ENCODE assay signal across 26 cellular contexts in the genomic region with DNA sequence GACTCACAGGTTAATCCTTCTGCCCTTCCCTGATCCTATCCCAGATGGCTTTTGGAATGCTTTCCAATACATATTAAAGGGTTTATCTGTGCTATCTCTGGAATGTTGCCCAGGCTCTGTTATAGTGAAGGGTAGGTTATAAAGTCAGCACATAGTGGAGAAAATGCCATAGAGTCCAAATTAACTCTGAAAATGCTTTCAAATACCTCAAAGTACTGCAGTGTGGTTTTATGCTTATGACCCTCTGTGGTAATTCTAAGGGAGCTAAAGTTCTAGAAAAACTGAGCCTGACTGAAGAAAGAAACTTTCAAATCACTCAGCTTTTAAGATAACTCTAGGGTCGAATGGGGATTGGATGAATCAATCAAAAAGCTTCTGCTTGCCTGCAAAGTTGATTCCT.
DNase-seq lines count a peak whose midpoint lies in the region; ATAC-seq, FAIRE-seq and TF ChIP-seq lines count a peak whose summit lies in the region.
"Had no signal": no experiment of that assay in that cellular context is flagged by ENCODE, and none has a peak within 500 bp of the region (broad histone marks: within the 10 kb centered on the region; RNA-seq: fewer than 3 reads in every experiment).

No MANE protein-coding gene starts in this region.

- no peaks in the 10 kb centered on the region; the same call in 1 of the 2 replicates for H4K20me1 ChIP-seq in HepG2 (ENCODE audit: insufficient read depth, low read length)

- H3K4me2 ChIP-seq in HepG2 (ENCODE audit: low read depth, low read length): no peak overlapping the region

- H3K4me1 ChIP-seq in HepG2 (ENCODE audit: insufficient read depth, low read length) (peaks cover 23% of the 10 kb centered on the region), right lobe of liver (no peaks in the 10 kb centered on the region), adipocyte (ENCODE audit: control insufficient read depth, insufficient read depth, low read length) (peaks cover 16% of the 10 kb centered on the region), sigmoid colon (peaks cover 0 to 24% (median 12%) of the 10 kb centered on the region in 4 donors)
- H3K4me1 ChIP-seq: right atrium auricular region, transverse colon had no signal

- in situ Hi-C loops in HepG2 (cut with HindIII; ENCODE audit: extremely low pct_ligation_motif_present, low pct_unique_long_range_greater_than_20kb): no loop called here

- H3K27me3 ChIP-seq in HepG2 (ENCODE audit: control insufficient read depth in 1 of 2, insufficient read depth in 2 of 2, low read length in 2 of 2): no peaks in the 10 kb centered on the region
- H3K27me3 ChIP-seq in right lobe of liver: no peaks in the 10 kb centered on the region
- H3K27me3 ChIP-seq in adipocyte (replicated peaks; ENCODE audit: control insufficient read depth, insufficient read depth, low read length): no peaks in the 10 kb centered on the region
- no peaks in the 10 kb centered on the region for H3K27me3 ChIP-seq in sigmoid colon
- H3K27me3 ChIP-seq: right atrium auricular region, stomach, transverse colon had no signal

- ATAC-seq in HepG2 (no peak), right lobe of liver (no peak), HG02970 (IDR thresholded peaks at IDR 0.05; ENCODE audit: low FRiP score, unreplicated experiment) (no peak)
- ATAC-seq: HCT116, left cardiac atrium, T-cell had no signal

- no peak for FAIRE-seq in HepG2 (lab: Jason Lieb, UNC)
- FAIRE-seq: TTC549 had no signal

- no peaks in the 10 kb centered on the region for H3K9me3 ChIP-seq in HepG2 (ENCODE audit: low read length)
- H3K9me3 ChIP-seq in right lobe of liver: peaks cover 0 to under 1% (median 0%) of the 10 kb centered on the region in 4 donors
- H3K9me3 ChIP-seq in adipocyte (ENCODE audit: control insufficient read depth, low read length): no peaks in the 10 kb centered on the region
- no peaks in the 10 kb centered on the region for H3K9me3 ChIP-seq in sigmoid colon
- H3K9me3 ChIP-seq: right atrium auricular region, stomach, transverse colon had no signal

- no peak overlapping the region for H3K27ac ChIP-seq in HepG2 (ENCODE audit: extremely low read length, insufficient read depth, low read length)
- H3K27ac ChIP-seq in right lobe of liver: no peak overlapping the region
- H3K27ac ChIP-seq in sigmoid colon: no peak overlapping the region
- H3K27ac ChIP-seq: right atrium auricular region, stomach, transverse colon had no signal

- H3K36me3 ChIP-seq in HepG2 (replicated peaks in 1 of 2; ENCODE audit: control insufficient read depth in 1 of 2, insufficient read depth in 2 of 2, low read length in 2 of 2) (peaks cover 3 to 9% of the 10 kb centered on the region in 2 experiments; a peak in 4 of 5 replicates), right lobe of liver (no peaks in the 10 kb centered on the region), adipocyte (ENCODE audit: control insufficient read depth, insufficient read depth, low read length, severe bottlenecking) (no peaks in the 10 kb centered on the region), sigmoid colon (no peaks in the 10 kb centered on the region)
- H3K36me3 ChIP-seq: right atrium auricular region, stomach, transverse colon had no signal

- H3K79me2 ChIP-seq in HepG2 (ENCODE audit: insufficient read depth, low read length): no peaks in the 10 kb centered on the region

- no TSS peak for BruUV-seq in HepG2 (replicated peaks; lab: Mats Ljungman, UMichigan)

- 92% methylated on average over 1 of the region's 1 CpG for WGBS in HepG2 (ENCODE audit: low lambda C conversion rate)
- WGBS in right lobe of liver (ENCODE audit: insufficient coverage, low coverage, low lambda C conversion rate, missing lambda C conversion rate): 63% methylated on average over 1 of the region's 1 CpG
- 45 to 67% methylated on average over 1 of the region's 1 CpG for WGBS in sigmoid colon, 2 donors

- POLR2A ChIA-PET in HepG2 (lab: Yijun Ruan, JAX): no interaction called here

- TF ChIP-seq EP300 in HepG2 (IDR thresholded peaks at IDR 0.05; ENCODE audit: low read depth in 2 of 2, low read length in 2 of 2): no peak
- no peak for TF ChIP-seq EP300 in HepG2 (CRISPR knock-in tag; IDR thresholded peaks at IDR 0.05; ENCODE audit: borderline replicate concordance)
- TF ChIP-seq EP300 in sigmoid colon (IDR thresholded peaks at IDR 0.05): no peak

- CTCF ChIA-PET in HepG2 (lab: Yijun Ruan, JAX; ENCODE audit: low intra/inter-chr PET ratio, low total read pairs): no interaction called here

- TF ChIP-seq RAD21 in HepG2 (CRISPR knock-in tag; IDR thresholded peaks at IDR 0.05): no peak

- H3K4me3 ChIP-seq in HepG2 (replicated peaks in 1 of 3; ENCODE audit: insufficient read depth in 1 of 3, low read depth in 2 of 3, low read length in 3 of 3): no peak overlapping the region
- H3K4me3 ChIP-seq in right lobe of liver: no peak overlapping the region
- no peak overlapping the region for H3K4me3 ChIP-seq in adipocyte (ENCODE audit: low read length)
- no peak overlapping the region for H3K4me3 ChIP-seq in fibroblast of pulmonary artery (replicated peaks; ENCODE audit: low read depth, low read length)
- H3K4me3 ChIP-seq in sigmoid colon: no peak overlapping the region
- H3K4me3 ChIP-seq: right atrium auricular region, stomach, transverse colon had no signal

- no peak overlapping the region for H2AFZ ChIP-seq in HepG2 (ENCODE audit: low read length)

- no peak for TF ChIP-seq POLR2A in HepG2 (IDR thresholded peaks at IDR 0.05; ENCODE audit: insufficient read depth in 1 of 2, low read depth in 2 of 2, low read length in 2 of 2)
- TF ChIP-seq POLR2A in right lobe of liver (IDR thresholded peaks at IDR 0.05): no peak
- TF ChIP-seq POLR2A in sigmoid colon (IDR thresholded peaks at IDR 0.05): no peak

- no peak for TF ChIP-seq CTCF in HepG2 (CRISPR knock-in tag; IDR thresholded peaks at IDR 0.05)
- TF ChIP-seq CTCF in right lobe of liver (IDR thresholded peaks at IDR 0.05): no peak
- no peak for TF ChIP-seq CTCF in fibroblast of pulmonary artery (IDR thresholded peaks at IDR 0.05; ENCODE audit: low read length, missing control alignments)
- TF ChIP-seq CTCF in sigmoid colon (IDR thresholded peaks at IDR 0.05): no peak

- intact Hi-C loops in HepG2 (cut with micrococcal nuclease; ENCODE audit: unreplicated experiment): no loop called here
- intact Hi-C loops in right lobe of liver (cut with DNase I): no loop called here
- intact Hi-C loops in sigmoid colon (cut with DNase I): no loop called here

- no peak for DNase-seq in HepG2 (ENCODE audit: low spot score)
- DNase-seq in right lobe of liver: no peak
- peak; percentile 54 for DNase-seq in adipocyte (ENCODE audit: low read depth)
- DNase-seq in fibroblast of pulmonary artery (ENCODE audit: low read depth): peak; percentile 11
- DNase-seq in sigmoid colon: no peak
- no peak for DNase-seq in activated effector memory CD4-positive, alpha-beta T cell treated with Interleukin-2 at 50 U/mL for 16 hours
- no peak for DNase-seq in OCI-M2 (lab: John Stamatoyannopoulos, UW; ENCODE audit: unreplicated experiment)
- DNase-seq: activated CD8-positive, alpha-beta memory T cell treated with anti-CD3 and anti-CD28 coated beads for 24 hours; activated naive CD4-positive, alpha-beta T cell treated with anti-CD3 and anti-CD28 coated beads for 36 hours; activated T-cell treated with anti-CD3 and anti-CD28 coated beads, Interleukin-2, amount 50 U/mL, for 24 hours; anterior cingulate cortex; effector CD8-positive, alpha-beta T cell; left cardiac atrium; NCI-H1092 treated with DMSO at 0.1 percent for 48 hours; NCI-H2029; NCI-H345; occipital lobe; OCI-M1; Right ventricle myocardium superior; stomach; T-cell; transverse colon had no signal

- no peak overlapping the region for H3K9ac ChIP-seq in HepG2 (ENCODE audit: insufficient read depth, low read depth, low read length)
- H3K9ac ChIP-seq in adipocyte (ENCODE audit: low read length): no peak overlapping the region

TF ChIP-seq in HepG2, 621 proteins besides CTCF, POLR2A, EP300 and RAD21:
- 0 out of 2 replicates have a peak, but pooled peaks have one; percentile 28 for TF ChIP-seq ATF1 (CRISPR knock-in tag; IDR thresholded peaks at IDR 0.05)
- TF ChIP-seq ZNF232 (CRISPR knock-in tag; IDR thresholded peaks at IDR 0.05; ENCODE audit: borderline replicate concordance): no peak
- TF ChIP-seq CHD4 (IDR thresholded peaks at IDR 0.05; ENCODE audit: borderline replicate concordance, low read length): 0 out of 2 replicates have a peak, but pooled peaks have one; percentile 4
- TF ChIP-seq GATAD1 (CRISPR knock-in tag; IDR thresholded peaks at IDR 0.05): no peak

Comparison
In these comparisons a context has a peak if more than half of its experiments do, and no peak if none do; other contexts are left out.
1. DNase-seq: peak in adipocyte (single experiment) and fibroblast of pulmonary artery (single experiment); none in HepG2 (single experiment), right lobe of liver (0 of 3), sigmoid colon (single experiment), activated effector memory CD4-positive, alpha-beta T cell treated with Interleukin-2 at 50 U/mL for 16 hours (single experiment) and OCI-M2 (single experiment).